Comparison of ENCODE assay signal across 18 cellular contexts in genomic region chr1:225855503-225856285, GRCh38. TPM values are rescaled to one million over a fixed set of nuclear protein-coding genes. Genes with fewer than 3 reads are reported as not detected.
DNase-seq lines count a peak whose midpoint lies in the region; ATAC-seq and TF ChIP-seq lines count a peak whose summit lies in the region.
"Had no signal": no experiment of that assay in that cellular context is flagged by ENCODE, and none has a peak within 500 bp of the region (broad histone marks: within the 10 kb centered on the region; RNA-seq: fewer than 3 reads in every experiment).

No MANE protein-coding gene starts in this region.

- no peak overlapping the region for H3K27ac ChIP-seq in left ventricle myocardium inferior (replicated peaks)
- H3K27ac ChIP-seq: parathyroid adenoma, thoracic aorta had no signal

- H3K4me3 Mint-ChIP-seq in activated B cell treated with CpG ODN at 0.5 μM for 24 hours: no peak overlapping the region
- H3K4me3 Mint-ChIP-seq: activated CD4-positive, alpha-beta T cell treated with anti-CD3 and anti-CD28 coated beads, Interleukin-2, amount 10 ng/mL, durations not matched to agents 7 days and 5 days; brain; T-helper 1 cell treated with Interleukin-12 subunit alpha and Interleukin-12 subunit beta and Interleukin-4 antibody, amounts not matched to agents 30 μg/mL and 1 μg/mL, for 36 hours had no signal

- no peak for ATAC-seq in left ventricle myocardium superior
- ATAC-seq in activated B cell treated with CpG ODN at 0.5 μM for 24 hours (ENCODE audit: low read depth): no peak
- ATAC-seq in GM21786 (IDR thresholded peaks at IDR 0.05; ENCODE audit: unreplicated experiment): no peak
- ATAC-seq: mucosa of descending colon had no signal

- H3K4me1 Mint-ChIP-seq in activated B cell treated with CpG ODN at 0.5 μM for 24 hours: peaks cover 34% of the 10 kb centered on the region

- peaks cover 90% of the 10 kb centered on the region for H3K36me3 Mint-ChIP-seq in activated B cell treated with CpG ODN at 0.5 μM for 24 hours (ENCODE audit: low read depth)

- no peaks in the 10 kb centered on the region for H3K27me3 Mint-ChIP-seq in activated B cell treated with CpG ODN at 0.5 μM for 24 hours
- H3K27me3 Mint-ChIP-seq: activated CD4-positive, alpha-beta T cell treated with anti-CD3 and anti-CD28 coated beads, Interleukin-2, amount 10 ng/mL, durations not matched to agents 7 days and 5 days; brain had no signal

- no peak for TF ChIP-seq CTCF in left ventricle myocardium inferior (IDR thresholded peaks at IDR 0.05; ENCODE audit: borderline replicate concordance)
- no peak for TF ChIP-seq CTCF in activated B cell treated with CpG ODN at 0.5 μM for 24 hours (IDR thresholded peaks at IDR 0.05)
- peak; percentile 2 for TF ChIP-seq CTCF in fibroblast of pulmonary artery (IDR thresholded peaks at IDR 0.05; ENCODE audit: low read length, missing control alignments)

- no peaks in the 10 kb centered on the region for H3K9me3 Mint-ChIP-seq in activated B cell treated with CpG ODN at 0.5 μM for 24 hours
- H3K9me3 Mint-ChIP-seq: activated CD4-positive, alpha-beta T cell treated with anti-CD3 and anti-CD28 coated beads, Interleukin-2, amount 10 ng/mL, durations not matched to agents 7 days and 5 days; brain; T-helper 1 cell treated with Interleukin-12 subunit alpha and Interleukin-12 subunit beta and Interleukin-4 antibody, amounts not matched to agents 30 μg/mL and 1 μg/mL, for 36 hours had no signal

- CTCF ChIA-PET in activated B cell treated with CpG ODN at 0.5 μM for 24 hours (lab: Charles Lee): no interaction called here

- H3K36me3 ChIP-seq in left ventricle myocardium inferior: peaks cover 82% of the 10 kb centered on the region

- DNase-seq in left ventricle myocardium superior: peak; percentile 8
- no peak for DNase-seq in left ventricle myocardium inferior
- DNase-seq in activated B cell treated with CpG ODN at 0.5 μM for 24 hours: no peak
- no peak for DNase-seq in fibroblast of pulmonary artery (ENCODE audit: low read depth)
- DNase-seq in NCI-H1694 treated with DMSO at 0.1 percent for 48 hours (lab: John Stamatoyannopoulos, UW): no peak
- no peak for DNase-seq in 8988T
- DNase-seq in NCI-H2029 (lab: John Stamatoyannopoulos, UW): no peak
- DNase-seq: activated CD4-positive, alpha-beta T cell treated with anti-CD3 and anti-CD28 coated beads, Interleukin-2, amount 10 ng/mL, durations not matched to agents 7 days and 5 days; DMS79 treated with DMSO at 0.1 percent for 48 hours; NCI-H446 treated with DMSO at 0.1 percent for 48 hours; Peyer's patch; stimulated activated CD4-positive, alpha-beta T cell treated with anti-CD3 and anti-CD28 coated beads, Interleukin-12 subunit alpha, Interleukin-12 subunit beta, amount 100 ng/mL, for 4 hours had no signal

- peaks cover 13% of the 10 kb centered on the region for H3K4me1 ChIP-seq in left ventricle myocardium inferior
- H3K4me1 ChIP-seq: parathyroid adenoma had no signal

- no peaks in the 10 kb centered on the region for H3K27me3 ChIP-seq in left ventricle myocardium inferior (ENCODE audit: low read depth)
- H3K27me3 ChIP-seq: Peyer's patch had no signal

- peak overlapping the region; percentile 75 for H3K27ac Mint-ChIP-seq in activated B cell treated with CpG ODN at 0.5 μM for 24 hours
- H3K27ac Mint-ChIP-seq: activated CD4-positive, alpha-beta T cell treated with anti-CD3 and anti-CD28 coated beads, Interleukin-2, amount 10 ng/mL, durations not matched to agents 7 days and 5 days; T-helper 1 cell treated with Interleukin-12 subunit alpha and Interleukin-12 subunit beta and Interleukin-4 antibody, amounts not matched to agents 30 μg/mL and 1 μg/mL, for 36 hours had no signal

- H3K4me3 ChIP-seq in left ventricle myocardium inferior (no peak overlapping the region), fibroblast of pulmonary artery (replicated peaks; ENCODE audit: low read depth, low read length) (no peak overlapping the region)
- H3K4me3 ChIP-seq: mucosa of descending colon, Peyer's patch, thoracic aorta had no signal

- POLR2A ChIA-PET in activated B cell treated with CpG ODN at 0.5 μM for 24 hours (lab: Charles Lee): interaction anchor here (0.5 to 1.8 kb wide), 5 partner anchors 26 to 551 kb away, joined by 3 to 7 read pairs (median 5); partner anchors contain the start of genes PYCR2, SRP9 and TMEM63A

- H3K9me3 ChIP-seq in left ventricle myocardium inferior (replicated peaks): no peaks in the 10 kb centered on the region
- H3K9me3 ChIP-seq: mucosa of descending colon, Peyer's patch, thoracic aorta had no signal

- intact Hi-C loops in left ventricle myocardium superior (cut with micrococcal nuclease): no loop called here
- intact Hi-C loops in left ventricle myocardium inferior (cut with micrococcal nuclease): no loop called here
- intact Hi-C loops in activated B cell treated with CpG ODN at 0.5 μM for 24 hours (cut with micrococcal nuclease): no loop called here

RNA-seq across cellular contexts. Expression of gene TMEM63A, which starts 26.5 kb away (rescaled TPM):
- 30.7 TPM for total RNA-seq in left ventricle myocardium superior
- total RNA-seq in left ventricle myocardium inferior: 30.4 TPM
- 54.8 and 74.5 TPM in 2 replicates for total RNA-seq in activated B cell treated with CpG ODN at 0.5 μM for 24 hours

RNA-seq across cellular contexts. Expression of gene LEFTY1, which starts 33.3 kb away (rescaled TPM):
- total RNA-seq in left ventricle myocardium superior: not detected
- total RNA-seq in left ventricle myocardium inferior: 0.55 TPM
- total RNA-seq in activated B cell treated with CpG ODN at 0.5 μM for 24 hours: not detected in 2 replicates
- total RNA-seq: activated CD4-positive, alpha-beta T cell treated with anti-CD3 and anti-CD28 coated beads, Interleukin-2, amount 10 ng/mL, durations not matched to agents 7 days and 5 days; thoracic aorta had no signal

RNA-seq across cellular contexts. Expression of gene EPHX1, which starts 45.8 kb away (rescaled TPM):
- total RNA-seq in left ventricle myocardium superior (76.8 TPM), left ventricle myocardium inferior (49.7 TPM), activated B cell treated with CpG ODN at 0.5 μM for 24 hours (0.93 and 1.2 TPM in 2 replicates)

Comparison
In these comparisons a context has a peak if more than half of its experiments do, and no peak if none do; other contexts are left out.
1. RNA of gene EPHX1, which starts 45.8 kb away (total RNA-seq): 76.8 TPM in left ventricle myocardium superior (single experiment) and 49.7 TPM in left ventricle myocardium inferior (single experiment); 0.93 to 1.2 TPM in activated B cell treated with CpG ODN at 0.5 μM for 24 hours; every median in the first group is over 10 times any median in the second.